Comparison of ENCODE assay signal across 7 cellular contexts in genomic region chr7:71363627-71364026, GRCh38.
"Had no signal": no experiment of that assay in that cellular context is flagged by ENCODE, and none has a peak within 500 bp of the region (broad histone marks: within the 10 kb centered on the region; RNA-seq: fewer than 3 reads in every experiment).

No MANE protein-coding gene starts in this region.

- ATAC-seq: K562 had no signal

- DNase-seq: GM23248, H7, HCEC 1CT, IMR-90, KG1 had no signal

- H3K4me3 ChIP-seq: GM23248, K562 had no signal

- H2AFZ ChIP-seq: GM23248 had no signal

- FAIRE-seq: HTR-8/SVneo, K562 had no signal

- H3K9ac ChIP-seq: GM23248 had no signal

- H3K27ac ChIP-seq: GM23248 had no signal
